ENCODE assay signal across 1 cellular context in genomic region chr2:96964221-96964905, GRCh38.
A peak's percentile ranks its signal among the peaks of the same experiment; 100 is the strongest.
TF ChIP-seq lines count a peak whose summit lies in the region.

No MANE protein-coding gene starts in this region.

TF ChIP-seq in K562, 482 proteins besides CTCF, POLR2A, EP300 and RAD21 (continued from another document):
- TF ChIP-seq SPI1 (IDR thresholded peaks at IDR 0.05; ENCODE audit: borderline replicate concordance, low read depth, low read length) (peak; percentile 42; the same call in 1 of the 2 replicates), E2F3 (CRISPR knock-in tag; IDR thresholded peaks at IDR 0.05) (no peak)
